ENCODE assay signal across 1 cellular context in genomic region chr7:22822486-22823141, GRCh38.
TF ChIP-seq lines count a peak whose summit lies in the region.

Gene TOMM7 (minus strand): TSS chr7:22822849. CDS start chr7:22822779, 70 bp downstream.

TF ChIP-seq in H1, 55 proteins besides CTCF, POLR2A, EP300 and RAD21 (continued from another document):
- TF ChIP-seq SAP30 (IDR thresholded peaks at IDR 0.05; ENCODE audit: insufficient read depth, insufficient replicate concordance, low read length) (peak; percentile 69), TAF7 (optimal IDR thresholded peaks at IDR 0.05; ENCODE audit: borderline replicate concordance, low read depth, low read length) (peak; percentile 76), PHF8 (conservative IDR thresholded peaks at IDR 0.05; ENCODE audit: low read depth, low read length) (peak; percentile 69), ASH2L (IDR thresholded peaks at IDR 0.05; ENCODE audit: low read length) (peak; percentile 62), MAX (IDR thresholded peaks at IDR 0.05) (peak; percentile 38), RBBP5 (IDR thresholded peaks at IDR 0.05; ENCODE audit: borderline replicate concordance, low read depth, low read length) (no peak), GTF2F1 (IDR thresholded peaks at IDR 0.05; ENCODE audit: borderline replicate concordance, low read depth, low read length) (peak; percentile 79; the same call in 1 of the 2 replicates), KDM5A (IDR thresholded peaks at IDR 0.05; ENCODE audit: low read length) (no peak), TBP (IDR thresholded peaks at IDR 0.05; ENCODE audit: low read depth, low read length) (peak; percentile 94), TAF1 (IDR thresholded peaks at IDR 0.05; ENCODE audit: low read depth, low read length) (peak; percentile 97), KDM4A (IDR thresholded peaks at IDR 0.05; ENCODE audit: low read depth, low read length, severe bottlenecking) (peak; percentile 45), SIN3A (conservative IDR thresholded peaks at IDR 0.05 in 1 of 2, IDR thresholded peaks at IDR 0.05 in 1 of 2; ENCODE audit: low read depth in 1 of 2, low read length in 2 of 2) (peak; percentile 63 to 72; a peak in 2 of 4 replicates), SRF (IDR thresholded peaks at IDR 0.05; ENCODE audit: low read depth, low read length) (no peak), RNF2 (IDR thresholded peaks at IDR 0.05; ENCODE audit: borderline replicate concordance, low read depth, low read length, missing control alignments, poor library complexity, severe bottlenecking) (no peak), TCF12 (IDR thresholded peaks at IDR 0.05; ENCODE audit: low read depth, low read length) (no peak), YY1 (IDR thresholded peaks at IDR 0.05; ENCODE audit: low read depth, low read length) (peak; percentile 49; the same call in 1 of the 2 replicates)
